Comparison of ENCODE assay signal across 19 cellular contexts in genomic region chr13:71524245-71525002, GRCh38.
DNase-seq lines count a peak whose midpoint lies in the region; ATAC-seq and TF ChIP-seq lines count a peak whose summit lies in the region.
"Had no signal": no experiment of that assay in that cellular context is flagged by ENCODE, and none has a peak within 500 bp of the region (broad histone marks: within the 10 kb centered on the region; RNA-seq: fewer than 3 reads in every experiment).

No MANE protein-coding gene starts in this region.

- DNase-seq in DMS 273 (lab: John Stamatoyannopoulos, UW; ENCODE audit: unreplicated experiment) (peak; percentile 88), NCI-H1105 treated with DMSO at 0.1 percent for 48 hours (lab: John Stamatoyannopoulos, UW) (peak; percentile 85), adipocyte (ENCODE audit: low read depth) (no peak), lower lobe of right lung (no peak), DMS153 (lab: John Stamatoyannopoulos, UW) (no peak), T1000 (lab: John Stamatoyannopoulos, UW) (no peak), GM19240 (ENCODE audit: insufficient read length, low spot score) (no peak)
- no peak for DNase-seq in activated T-cell treated with anti-CD3 and anti-CD28 coated beads, Interleukin-2, amount 50 U/mL, for 1 hour
- DNase-seq: activated CD4-positive, alpha-beta T cell treated with anti-CD3 and anti-CD28 coated beads, Interleukin-2, amount 50 U/mL, for 4 hours; activated naive CD4-positive, alpha-beta T cell treated with anti-CD3 and anti-CD28 coated beads, Interleukin-2, amount 50 U/mL, for 16 hours; activated T-cell treated with anti-CD3 and anti-CD28 coated beads for 4 hours; colonic mucosa; gastrocnemius medialis; left lung; MV-4-11; sigmoid colon; uterus; WERI-Rb-1 had no signal

- no peak for ATAC-seq in lower lobe of right lung
- ATAC-seq: gastrocnemius medialis, GM12878, left lung had no signal

- H3K4me3 ChIP-seq in adipocyte (ENCODE audit: low read length), result peak overlapping the region; percentile 33
- H3K4me3 ChIP-seq in lower lobe of right lung, result peak overlapping the region; percentile 15
- H3K4me3 ChIP-seq: colonic mucosa, gastrocnemius medialis, GM12878, left lung, sigmoid colon, uterus had no signal

- no peak for TF ChIP-seq CTCF in lower lobe of right lung (IDR thresholded peaks at IDR 0.05)

- H3K9ac ChIP-seq in adipocyte (ENCODE audit: low read length), result no peak overlapping the region

- H3K27me3 ChIP-seq in adipocyte (replicated peaks; ENCODE audit: control insufficient read depth, insufficient read depth, low read length) (no peaks in the 10 kb centered on the region), lower lobe of right lung (ENCODE audit: low read depth) (no peaks in the 10 kb centered on the region)
- H3K27me3 ChIP-seq: colonic mucosa, gastrocnemius medialis, left lung, sigmoid colon, uterus had no signal

- H3K9me3 ChIP-seq in adipocyte (ENCODE audit: control insufficient read depth, low read length) (no peaks in the 10 kb centered on the region), lower lobe of right lung (no peaks in the 10 kb centered on the region)
- H3K9me3 ChIP-seq: colonic mucosa, gastrocnemius medialis, left lung, sigmoid colon, uterus had no signal

- H3K36me3 ChIP-seq in adipocyte (ENCODE audit: control insufficient read depth, insufficient read depth, low read length, severe bottlenecking) (no peaks in the 10 kb centered on the region), lower lobe of right lung (no peaks in the 10 kb centered on the region)
- H3K36me3 ChIP-seq: colonic mucosa, gastrocnemius medialis, left lung, sigmoid colon, uterus, WERI-Rb-1 had no signal

- H3K4me1 ChIP-seq in adipocyte (ENCODE audit: control insufficient read depth, insufficient read depth, low read length) (no peaks in the 10 kb centered on the region), lower lobe of right lung (no peaks in the 10 kb centered on the region)
- H3K4me1 ChIP-seq: colonic mucosa, gastrocnemius medialis, left lung, sigmoid colon, uterus had no signal

- no peak overlapping the region for H3K27ac ChIP-seq in lower lobe of right lung
- H3K27ac ChIP-seq: colonic mucosa, gastrocnemius medialis, left lung, sigmoid colon, WERI-Rb-1 had no signal

- intact Hi-C loops in lower lobe of right lung (cut with DNase I), result no loop called here

Comparison
In these comparisons a context has a peak if more than half of its experiments do, and no peak if none do; other contexts are left out.
1. DNase-seq: peak in DMS 273 (single experiment) and NCI-H1105 treated with DMSO at 0.1 percent for 48 hours (single experiment); none in adipocyte (single experiment), lower lobe of right lung (single experiment), DMS153 (single experiment), T1000 (single experiment), GM19240 (single experiment) and activated T-cell treated with anti-CD3 and anti-CD28 coated beads, Interleukin-2, amount 50 U/mL, for 1 hour (single experiment).